8 cellular contexts compared by ENCODE assay signal in genomic region chr4:153467897-153468262, GRCh38. TPM values are rescaled to one million over a fixed set of nuclear protein-coding genes. Genes with fewer than 3 reads are reported as not detected.
A peak's percentile ranks its signal among the peaks of the same experiment; 100 is the strongest.
DNase-seq lines count a peak whose midpoint lies in the region; ATAC-seq, FAIRE-seq and TF ChIP-seq lines count a peak whose summit lies in the region.

No MANE protein-coding gene starts in this region.

- no TSS peak for BruUV-seq in OCI-LY7 (replicated peaks; lab: Mats Ljungman, UMichigan)

- peak overlapping the region; percentile 94 for H3K4me2 ChIP-seq in OCI-LY7 (ENCODE audit: low read length)

- no peak overlapping the region for H2AFZ ChIP-seq in OCI-LY7 (ENCODE audit: low read length)

- H3K27ac ChIP-seq in OCI-LY7 (ENCODE audit: low read depth, low read length, poor library complexity, severe bottlenecking), result peak overlapping the region; percentile 95
- peak overlapping the region; percentile 90 for H3K27ac ChIP-seq in effector memory CD4-positive, alpha-beta T cell (ENCODE audit: insufficient read depth, low read length, poor library complexity, severe bottlenecking)
- peak overlapping the region in 1 of 4 donors; percentile 90 for H3K27ac ChIP-seq in pancreas

- no peaks in the 10 kb centered on the region for H3K9me2 ChIP-seq in OCI-LY7 (ENCODE audit: insufficient read depth, low read length)

- intact Hi-C loops in OCI-LY7 (cut with micrococcal nuclease; ENCODE audit: unreplicated experiment) (loop anchor here (1.0 to 2.0 kb wide), 6 partner anchors 29 to 175 kb away; no protein-coding TSS in a partner anchor), pancreas (cut with DNase I) (loop anchor here in 1 of 3 donors (10.0 kb wide), 1 partner anchor 107 kb away; no protein-coding TSS in a partner anchor)

- TF ChIP-seq CTCF in OCI-LY7 (conservative IDR thresholded peaks at IDR 0.05; ENCODE audit: low read length), result peak; percentile 28
- no peak for TF ChIP-seq CTCF in pancreas (IDR thresholded peaks at IDR 0.05)

- H4K20me1 ChIP-seq in OCI-LY7 (ENCODE audit: insufficient read depth, low read length), result peaks cover 50% of the 10 kb centered on the region

- 15 to 16% methylated on average over 4 of the region's 4 CpGs for whole genome bisulfite sequencing in pancreas, 2 donors

- H3K4me3 ChIP-seq in OCI-LY7 (ENCODE audit: low read depth, low read length, poor library complexity, severe bottlenecking) (peak overlapping the region; percentile 87), pancreas (peak overlapping the region in 3 of 4 donors; percentile 84 to 97 (median 85))
- peak overlapping the region; percentile 98 for H3K4me3 ChIP-seq in effector memory CD4-positive, alpha-beta T cell (ENCODE audit: insufficient read depth, low read depth, low read length, poor library complexity, severe bottlenecking)

- H3K4me1 ChIP-seq in OCI-LY7 (ENCODE audit: insufficient read depth, low read length, poor library complexity, severe bottlenecking) (peaks cover 62% of the 10 kb centered on the region), pancreas (peaks cover 12 to 56% (median 17%) of the 10 kb centered on the region in 3 donors)
- peaks cover 40% of the 10 kb centered on the region for H3K4me1 ChIP-seq in effector memory CD4-positive, alpha-beta T cell (ENCODE audit: control insufficient read depth, insufficient read depth, low read length, poor library complexity, severe bottlenecking)

- no peaks in the 10 kb centered on the region for H3K27me3 ChIP-seq in effector memory CD4-positive, alpha-beta T cell (replicated peaks; ENCODE audit: control insufficient read depth, insufficient read depth, low read length, poor library complexity, severe bottlenecking)
- no peaks in the 10 kb centered on the region for H3K27me3 ChIP-seq in pancreas

- peak; percentile 52 for DNase-seq in EH (ENCODE audit: low read depth)
- peak; percentile 66 for DNase-seq in OCI-LY7 (ENCODE audit: low spot score)
- DNase-seq in effector memory CD4-positive, alpha-beta T cell, result no peak
- DNase-seq in pancreas, result no peak
- no peak for DNase-seq in activated CD4-positive, CD25-positive, alpha-beta regulatory T cell (lab: John Stamatoyannopoulos, UW)
- DNase-seq in stimulated activated CD4-positive, alpha-beta T cell treated with anti-CD3 and anti-CD28 coated beads, Interleukin-2, amount 100 ng/mL, for 48 hours, result no peak
- DNase-seq in DMS79 treated with DMSO at 0.1 percent for 48 hours (lab: John Stamatoyannopoulos, UW), result no peak

- H3K9me3 ChIP-seq in OCI-LY7 (ENCODE audit: low read length), result no peaks in the 10 kb centered on the region
- H3K9me3 ChIP-seq in effector memory CD4-positive, alpha-beta T cell (ENCODE audit: control insufficient read depth, low read length), result no peaks in the 10 kb centered on the region
- H3K9me3 ChIP-seq in pancreas, result no peaks in the 10 kb centered on the region

- POLR2A ChIA-PET in OCI-LY7 (lab: Charles Lee), result interaction anchor here (0.6 to 6.4 kb wide), 25 partner anchors 10 to 824 kb away, joined by 3 to 60 read pairs (median 5); no protein-coding TSS in a partner anchor

- peaks cover 71% of the 10 kb centered on the region for H3K79me2 ChIP-seq in OCI-LY7 (ENCODE audit: insufficient read depth, low read depth, low read length)

- ATAC-seq in pancreas, result no peak
- no peak for ATAC-seq in HG02678 (IDR thresholded peaks at IDR 0.05; ENCODE audit: unreplicated experiment)

- CTCF ChIA-PET in OCI-LY7 (lab: Charles Lee; ENCODE audit: unreplicated experiment), result interaction anchor here (0.9 to 1.6 kb wide), 4 partner anchors 28 to 126 kb away, joined by 3 to 6 read pairs (median 3); no protein-coding TSS in a partner anchor

- H3K36me3 ChIP-seq in OCI-LY7 (ENCODE audit: insufficient read depth, low read length) (peaks cover 64% of the 10 kb centered on the region), pancreas (no peaks in the 10 kb centered on the region)
- H3K36me3 ChIP-seq in effector memory CD4-positive, alpha-beta T cell (ENCODE audit: control insufficient read depth, insufficient read depth, low read length), result no peaks in the 10 kb centered on the region

- no peak for FAIRE-seq in pancreas (lab: Jason Lieb, UNC)

RNA-seq across cellular contexts. Expression of gene TMEM131L, which starts 1.7 kb away (rescaled TPM):
- 98.7 and 148 TPM in 2 replicates for total RNA-seq in OCI-LY7 (2014; rRNA removed; shearing (Covaris generic))
- 133 and 169 TPM in 2 replicates for total RNA-seq in OCI-LY7 (2022)
- 10 to 100 TPM; 17.0 to 29.5 (median 25.0) TPM for total RNA-seq in pancreas
- 10 to 100 TPM in 1 of 2 donors, 1 to 10 TPM in 1; 9.4 to 11.2 TPM for polyA plus RNA-seq in pancreas

Comparison
In these comparisons a context has a peak if more than half of its experiments do, and no peak if none do; other contexts are left out.
1. DNase-seq: peak in EH (single experiment) and OCI-LY7 (single experiment); none in effector memory CD4-positive, alpha-beta T cell (0 of 3), pancreas (0 of 6), activated CD4-positive, CD25-positive, alpha-beta regulatory T cell (0 of 4), stimulated activated CD4-positive, alpha-beta T cell treated with anti-CD3 and anti-CD28 coated beads, Interleukin-2, amount 100 ng/mL, for 48 hours (0 of 2) and DMS79 treated with DMSO at 0.1 percent for 48 hours (single experiment).
2. Peak in every context shown above with its lines, with median percentiles within 50 percentile points of each other: H3K4me3 ChIP-seq.